7 cellular contexts compared by ENCODE assay signal in genomic region chr15:98599911-98600685, GRCh38. TPM values are rescaled to one million over a fixed set of nuclear protein-coding genes. Genes with fewer than 3 reads are reported as not detected.
DNase-seq lines count a peak whose midpoint lies in the region; ATAC-seq and TF ChIP-seq lines count a peak whose summit lies in the region.

No MANE protein-coding gene starts in this region.

- H3K4me3 ChIP-seq in duodenal mucosa (ENCODE audit: low read depth in 1 of 2, low read length in 2 of 2) (peak overlapping the region; percentile 86 to 97), mucosa of rectum (ENCODE audit: low read length in 2 of 2) (peak overlapping the region; percentile 79 to 86), stomach smooth muscle (ENCODE audit: low read length in 2 of 2) (peak overlapping the region; percentile 71 to 84), BE2C (ENCODE audit: low read depth, low read length) (no peak overlapping the region)

- H3K9me3 ChIP-seq in duodenal mucosa (ENCODE audit: control insufficient read depth in 1 of 2, low read length in 2 of 2) (no peaks in the 10 kb centered on the region), mucosa of rectum (ENCODE audit: control insufficient read depth in 2 of 2, low read length in 2 of 2) (no peaks in the 10 kb centered on the region), stomach smooth muscle (ENCODE audit: control insufficient read depth in 2 of 2, low read length in 2 of 2) (no peaks in the 10 kb centered on the region), BE2C (no peaks in the 10 kb centered on the region)

- H3K4me1 ChIP-seq in duodenal mucosa (ENCODE audit: control insufficient read depth in 1 of 2, insufficient read depth in 2 of 2, low read length in 2 of 2) (peaks cover 5% of the 10 kb centered on the region in 2 donors), mucosa of rectum (ENCODE audit: control insufficient read depth in 2 of 2, insufficient read depth in 2 of 2, low read length in 2 of 2) (peaks cover 0 to 2% of the 10 kb centered on the region in 2 donors), stomach smooth muscle (ENCODE audit: control insufficient read depth, insufficient read depth, low read length) (peaks cover 8% of the 10 kb centered on the region), BE2C (no peaks in the 10 kb centered on the region)

- TF ChIP-seq CTCF in VCaP (conservative IDR thresholded peaks at IDR 0.05): no peak
- TF ChIP-seq CTCF in BE2C (IDR thresholded peaks at IDR 0.05; ENCODE audit: low read depth, low read length): no peak

- H3K27me3 ChIP-seq in duodenal mucosa (ENCODE audit: control insufficient read depth in 1 of 2, insufficient read depth in 2 of 2, low read length in 2 of 2) (peaks cover 0 to 6% of the 10 kb centered on the region in 2 donors), mucosa of rectum (ENCODE audit: control insufficient read depth in 2 of 2, insufficient read depth in 2 of 2, low read length in 2 of 2) (peaks cover 0 to 12% of the 10 kb centered on the region in 2 donors), stomach smooth muscle (ENCODE audit: control insufficient read depth in 1 of 2, insufficient read depth in 2 of 2, low read length in 2 of 2) (no peaks in the 10 kb centered on the region), BE2C (peaks cover 80% of the 10 kb centered on the region)

- no peak for DNase-seq in BE2C

- peak; percentile 92 for ATAC-seq in GM18907 (IDR thresholded peaks at IDR 0.05; ENCODE audit: unreplicated experiment)
- peak; percentile 90 for ATAC-seq in HG02973 (IDR thresholded peaks at IDR 0.05; ENCODE audit: unreplicated experiment)

- peak overlapping the region; percentile 32 to 82 for H3K9ac ChIP-seq in duodenal mucosa (ENCODE audit: low read depth in 1 of 2, low read length in 2 of 2)
- H3K9ac ChIP-seq in mucosa of rectum (ENCODE audit: low read depth in 1 of 2, low read length in 2 of 2): peak overlapping the region in 1 of 2 donors; percentile 62
- peak overlapping the region; percentile 30 to 58 for H3K9ac ChIP-seq in stomach smooth muscle (ENCODE audit: low read length in 2 of 2)

- H3K36me3 ChIP-seq in duodenal mucosa (ENCODE audit: control insufficient read depth in 1 of 2, insufficient read depth in 2 of 2, low read length in 2 of 2) (no peaks in the 10 kb centered on the region), mucosa of rectum (ENCODE audit: control insufficient read depth in 2 of 2, insufficient read depth in 2 of 2, low read length in 2 of 2) (no peaks in the 10 kb centered on the region), stomach smooth muscle (ENCODE audit: control insufficient read depth in 2 of 2, insufficient read depth in 2 of 2, low read length in 2 of 2) (no peaks in the 10 kb centered on the region), BE2C (no peaks in the 10 kb centered on the region)

- peak overlapping the region; percentile 68 for H3K27ac ChIP-seq in VCaP
- H3K27ac ChIP-seq in duodenal mucosa (ENCODE audit: low read depth, low read length): no peak overlapping the region
- H3K27ac ChIP-seq in mucosa of rectum (ENCODE audit: low read depth in 2 of 2, low read length in 2 of 2): no peak overlapping the region
- peak overlapping the region; percentile 46 for H3K27ac ChIP-seq in stomach smooth muscle (ENCODE audit: low read length)

RNA-seq across cellular contexts. Expression of gene IGF1R, which starts 48.2 kb away (rescaled TPM):
- 42.3 TPM for polyA plus RNA-seq in BE2C (2012; ENCODE audit: insufficient read depth, insufficient read length, low read depth)

Comparison
In these comparisons a context has a peak if more than half of its experiments do, and no peak if none do; other contexts are left out.
1. H3K27ac ChIP-seq: peak in VCaP (single experiment) and stomach smooth muscle (single experiment); none in duodenal mucosa (single experiment) and mucosa of rectum (0 of 2).